ENCODE assay signal across 1 cellular context in the genomic region with DNA sequence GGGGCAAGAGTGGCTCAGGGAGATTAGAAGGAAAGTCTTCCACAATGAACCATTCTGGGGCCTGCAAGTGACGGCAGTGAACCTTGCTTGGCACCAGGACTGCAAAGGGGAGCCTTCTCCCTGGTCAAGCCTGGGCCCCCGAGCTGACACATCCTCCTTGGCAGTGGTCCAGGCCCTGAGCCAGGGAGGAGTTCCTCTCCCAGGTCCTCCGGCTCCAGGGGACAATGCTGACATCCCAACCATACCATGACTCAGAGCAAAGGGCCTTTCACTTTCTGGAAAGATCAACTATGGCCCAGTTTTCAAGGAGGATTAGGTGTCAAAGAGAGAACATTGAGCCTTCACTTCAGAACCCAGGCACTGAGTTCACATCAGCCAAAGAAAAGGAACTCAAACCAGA.
TF ChIP-seq lines count a peak whose summit lies in the region.

No MANE protein-coding gene starts in this region.

TF ChIP-seq in HepG2, 621 proteins besides CTCF, POLR2A, EP300 and RAD21 (continued from another document):
- TF ChIP-seq, protein P1, sequence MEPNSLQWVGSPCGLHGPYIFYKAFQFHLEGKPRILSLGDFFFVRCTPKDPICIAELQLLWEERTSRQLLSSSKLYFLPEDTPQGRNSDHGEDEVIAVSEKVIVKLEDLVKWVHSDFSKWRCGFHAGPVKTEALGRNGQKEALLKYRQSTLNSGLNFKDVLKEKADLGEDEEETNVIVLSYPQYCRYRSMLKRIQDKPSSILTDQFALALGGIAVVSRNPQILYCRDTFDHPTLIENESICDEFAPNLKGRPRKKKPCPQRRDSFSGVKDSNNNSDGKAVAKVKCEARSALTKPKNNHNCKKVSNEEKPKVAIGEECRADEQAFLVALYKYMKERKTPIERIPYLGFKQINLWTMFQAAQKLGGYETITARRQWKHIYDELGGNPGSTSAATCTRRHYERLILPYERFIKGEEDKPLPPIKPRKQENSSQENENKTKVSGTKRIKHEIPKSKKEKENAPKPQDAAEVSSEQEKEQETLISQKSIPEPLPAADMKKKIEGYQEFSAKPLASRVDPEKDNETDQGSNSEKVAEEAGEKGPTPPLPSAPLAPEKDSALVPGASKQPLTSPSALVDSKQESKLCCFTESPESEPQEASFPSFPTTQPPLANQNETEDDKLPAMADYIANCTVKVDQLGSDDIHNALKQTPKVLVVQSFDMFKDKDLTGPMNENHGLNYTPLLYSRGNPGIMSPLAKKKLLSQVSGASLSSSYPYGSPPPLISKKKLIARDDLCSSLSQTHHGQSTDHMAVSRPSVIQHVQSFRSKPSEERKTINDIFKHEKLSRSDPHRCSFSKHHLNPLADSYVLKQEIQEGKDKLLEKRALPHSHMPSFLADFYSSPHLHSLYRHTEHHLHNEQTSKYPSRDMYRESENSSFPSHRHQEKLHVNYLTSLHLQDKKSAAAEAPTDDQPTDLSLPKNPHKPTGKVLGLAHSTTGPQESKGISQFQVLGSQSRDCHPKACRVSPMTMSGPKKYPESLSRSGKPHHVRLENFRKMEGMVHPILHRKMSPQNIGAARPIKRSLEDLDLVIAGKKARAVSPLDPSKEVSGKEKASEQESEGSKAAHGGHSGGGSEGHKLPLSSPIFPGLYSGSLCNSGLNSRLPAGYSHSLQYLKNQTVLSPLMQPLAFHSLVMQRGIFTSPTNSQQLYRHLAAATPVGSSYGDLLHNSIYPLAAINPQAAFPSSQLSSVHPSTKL (CRISPR knock-in tag; IDR thresholded peaks at IDR 0.05), result 0 out of 2 replicates have a peak, but pooled peaks have one; percentile 26
- TF ChIP-seq, protein P2, sequence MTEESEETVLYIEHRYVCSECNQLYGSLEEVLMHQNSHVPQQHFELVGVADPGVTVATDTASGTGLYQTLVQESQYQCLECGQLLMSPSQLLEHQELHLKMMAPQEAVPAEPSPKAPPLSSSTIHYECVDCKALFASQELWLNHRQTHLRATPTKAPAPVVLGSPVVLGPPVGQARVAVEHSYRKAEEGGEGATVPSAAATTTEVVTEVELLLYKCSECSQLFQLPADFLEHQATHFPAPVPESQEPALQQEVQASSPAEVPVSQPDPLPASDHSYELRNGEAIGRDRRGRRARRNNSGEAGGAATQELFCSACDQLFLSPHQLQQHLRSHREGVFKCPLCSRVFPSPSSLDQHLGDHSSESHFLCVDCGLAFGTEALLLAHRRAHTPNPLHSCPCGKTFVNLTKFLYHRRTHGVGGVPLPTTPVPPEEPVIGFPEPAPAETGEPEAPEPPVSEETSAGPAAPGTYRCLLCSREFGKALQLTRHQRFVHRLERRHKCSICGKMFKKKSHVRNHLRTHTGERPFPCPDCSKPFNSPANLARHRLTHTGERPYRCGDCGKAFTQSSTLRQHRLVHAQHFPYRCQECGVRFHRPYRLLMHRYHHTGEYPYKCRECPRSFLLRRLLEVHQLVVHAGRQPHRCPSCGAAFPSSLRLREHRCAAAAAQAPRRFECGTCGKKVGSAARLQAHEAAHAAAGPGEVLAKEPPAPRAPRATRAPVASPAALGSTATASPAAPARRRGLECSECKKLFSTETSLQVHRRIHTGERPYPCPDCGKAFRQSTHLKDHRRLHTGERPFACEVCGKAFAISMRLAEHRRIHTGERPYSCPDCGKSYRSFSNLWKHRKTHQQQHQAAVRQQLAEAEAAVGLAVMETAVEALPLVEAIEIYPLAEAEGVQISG (CRISPR knock-in tag; IDR thresholded peaks at IDR 0.05), result no peak
- TF ChIP-seq GATAD2A (CRISPR knock-in tag; IDR thresholded peaks at IDR 0.05) (0 out of 2 replicates have a peak, but pooled peaks have one; percentile 33), ZFP82 (CRISPR knock-in tag; IDR thresholded peaks at IDR 0.05; ENCODE audit: borderline replicate concordance) (no peak), ZFX (CRISPR knock-in tag; IDR thresholded peaks at IDR 0.05; ENCODE audit: low read depth) (0 out of 2 replicates have a peak, but pooled peaks have one; percentile 25), ZNF616 (CRISPR knock-in tag; IDR thresholded peaks at IDR 0.05; ENCODE audit: low read depth) (no peak), NKX3-1 (CRISPR knock-in tag; IDR thresholded peaks at IDR 0.05) (no peak), HMG20A (CRISPR knock-in tag; IDR thresholded peaks at IDR 0.05; ENCODE audit: borderline replicate concordance) (0 out of 2 replicates have a peak, but pooled peaks have one; percentile 12), FOSL2 (CRISPR knock-in tag; IDR thresholded peaks at IDR 0.05) (peak; percentile 75)
